In the genomic region with DNA sequence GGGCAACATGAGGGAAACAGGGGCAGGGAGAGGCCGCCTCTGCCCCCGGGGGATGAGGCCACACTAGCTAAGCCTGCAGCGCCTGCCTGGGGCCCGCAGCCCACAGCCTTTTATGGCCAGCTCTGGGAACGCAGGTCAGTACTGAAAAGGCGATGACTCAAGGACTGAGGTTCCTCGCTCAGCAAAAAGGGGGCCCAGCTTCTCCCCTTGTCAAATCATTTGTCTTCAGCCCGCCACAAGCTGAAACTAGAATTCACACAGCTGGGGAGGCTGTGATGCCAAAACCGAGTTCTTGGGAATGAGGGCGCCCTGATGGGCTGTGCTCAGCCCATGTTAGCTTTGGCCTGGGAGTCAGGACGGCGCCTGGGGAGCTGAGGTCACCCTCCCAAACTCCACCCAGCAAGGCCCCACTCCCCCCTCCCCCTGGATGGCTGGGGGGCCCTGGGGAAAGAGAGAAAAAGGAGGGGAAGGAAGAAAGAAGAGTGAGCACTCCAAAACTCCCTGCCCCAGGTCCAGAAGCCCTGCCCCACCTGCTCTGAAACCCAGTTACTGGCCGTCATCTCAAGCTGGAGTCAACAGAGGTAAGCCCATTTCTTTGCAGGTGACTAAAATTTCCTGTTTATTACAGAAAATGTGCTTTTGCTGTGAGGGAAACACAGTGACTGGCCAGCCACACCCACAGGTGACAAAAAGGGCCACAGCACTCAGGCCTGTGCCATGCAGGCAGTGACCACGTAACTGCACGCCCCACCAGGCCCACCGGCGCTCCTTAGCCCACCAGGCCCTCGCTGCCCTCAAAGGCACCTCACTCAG, we compare ENCODE assay signal across 8 cellular contexts.
DNase-seq lines count a peak whose midpoint lies in the region; ATAC-seq and TF ChIP-seq lines count a peak whose summit lies in the region.

No MANE protein-coding gene starts in this region.

- H3K36me3 ChIP-seq in KMS-11 (ENCODE audit: insufficient read depth) (no peaks in the 10 kb centered on the region), adipocyte (ENCODE audit: control insufficient read depth, insufficient read depth, low read length, severe bottlenecking) (peaks cover 13% of the 10 kb centered on the region)

- H3K27me3 ChIP-seq in KMS-11 (ENCODE audit: insufficient read depth, low read depth) = no peaks in the 10 kb centered on the region
- no peaks in the 10 kb centered on the region for H3K27me3 ChIP-seq in adipocyte (replicated peaks; ENCODE audit: control insufficient read depth, insufficient read depth, low read length)

- H3K4me2 ChIP-seq in KMS-11 = peak overlapping the region; percentile 95

- no peaks in the 10 kb centered on the region for H4K20me1 ChIP-seq in KMS-11 (ENCODE audit: insufficient read depth)

- peaks cover 82% of the 10 kb centered on the region for H3K79me2 ChIP-seq in KMS-11 (ENCODE audit: insufficient read depth, low read depth)

- peak overlapping the region; percentile 97 for H3K27ac ChIP-seq in KMS-11

- no peaks in the 10 kb centered on the region for H3K9me3 ChIP-seq in adipocyte (ENCODE audit: control insufficient read depth, low read length)

- DNase-seq in SIG-M5 treated with dmso at 0.1 percent for 504 hours (lab: John Stamatoyannopoulos, UW; ENCODE audit: unreplicated experiment) (peak; percentile 43), SIG-M5 (lab: John Stamatoyannopoulos, UW) (no peak), adipocyte (ENCODE audit: low read depth) (peak; percentile 94), iPS-NIHi11 (ENCODE audit: low spot score) (peak; percentile 57), NCI-H82 treated with DMSO at 0.1 percent for 48 hours (lab: John Stamatoyannopoulos, UW; ENCODE audit: unreplicated experiment) (no peak)
- peak; percentile 78 to 81 for DNase-seq in stimulated activated CD8-positive, alpha-beta memory T cell treated with anti-CD3 and anti-CD28 coated beads, Interleukin-15, amount 100 ng/mL, for 48 hours (ENCODE audit: low read depth in 2 of 2)

- no peak for ATAC-seq in HG03139 (IDR thresholded peaks at IDR 0.05; ENCODE audit: unreplicated experiment)

- H3K4me3 ChIP-seq in KMS-11 (IDR thresholded peaks at IDR 0.05; ENCODE audit: insufficient read depth, low read depth, low read length) (no peak overlapping the region), adipocyte (ENCODE audit: low read length) (peak overlapping the region; percentile 53)

- H3K9ac ChIP-seq in KMS-11 = peak overlapping the region; percentile 83
- H3K9ac ChIP-seq in adipocyte (ENCODE audit: low read length) = peak overlapping the region; percentile 79

- peaks cover 93% of the 10 kb centered on the region for H3K4me1 ChIP-seq in KMS-11 (ENCODE audit: low read depth, poor library complexity, severe bottlenecking)
- H3K4me1 ChIP-seq in adipocyte (ENCODE audit: control insufficient read depth, insufficient read depth, low read length) = peaks cover 57% of the 10 kb centered on the region

- TF ChIP-seq CTCF in KMS-11 (conservative IDR thresholded peaks at IDR 0.05; ENCODE audit: low read depth, low read length) = no peak; the same call in 1 of the 2 replicates

- 0 out of 2 replicates have a peak overlapping the region, but pooled peaks have one; percentile 11 for H2AFZ ChIP-seq in KMS-11 (ENCODE audit: low read depth)

Comparison
In these comparisons a context has a peak if more than half of its experiments do, and no peak if none do; other contexts are left out.
1. DNase-seq: peak in SIG-M5 treated with dmso at 0.1 percent for 504 hours (single experiment), adipocyte (single experiment), iPS-NIHi11 (single experiment) and stimulated activated CD8-positive, alpha-beta memory T cell treated with anti-CD3 and anti-CD28 coated beads, Interleukin-15, amount 100 ng/mL, for 48 hours (2 of 2); none in SIG-M5 (single experiment) and NCI-H82 treated with DMSO at 0.1 percent for 48 hours (single experiment).